ENCODE assay signal across 8 cellular contexts in genomic region chr22:35539910-35540599, GRCh38. TPM values are rescaled to one million over a fixed set of nuclear protein-coding genes. Genes with fewer than 3 reads are reported as not detected.
A peak's percentile ranks its signal among the peaks of the same experiment; 100 is the strongest.
DNase-seq lines count a peak whose midpoint lies in the region; ATAC-seq and TF ChIP-seq lines count a peak whose summit lies in the region.

No MANE protein-coding gene starts in this region.

- peak overlapping the region; percentile 91 for H2AK9ac ChIP-seq in IMR-90 (replicated peaks; ENCODE audit: low read depth, low read length, poor library complexity)

- H3K27me3 Mint-ChIP-seq in activated CD4-positive, alpha-beta T cell treated with anti-CD3 and anti-CD28 coated beads, Interleukin-2, amount 10 ng/mL, durations not matched to agents 24 days and 14 days, result peaks cover 50% of the 10 kb centered on the region

- peak overlapping the region; percentile 45; the same call in 1 of the 2 replicates for H3K14ac ChIP-seq in IMR-90 (replicated peaks; ENCODE audit: low read depth, low read length)

- TF ChIP-seq RAD21 in IMR-90 (IDR thresholded peaks at IDR 0.05; ENCODE audit: low read length) (no peak), liver (IDR thresholded peaks at IDR 0.05) (no peak)

- H2BK20ac ChIP-seq in IMR-90 (ENCODE audit: low read depth, low read length), result peak overlapping the region; percentile 42; the same call in 1 of the 2 replicates

- H4K5ac ChIP-seq in IMR-90 (ENCODE audit: low read depth, low read length), result peak overlapping the region; percentile 9; the same call in 1 of the 2 replicates

- intact Hi-C loops in IMR-90 (cut with micrococcal nuclease), result no loop called here
- intact Hi-C loops in activated CD4-positive, alpha-beta T cell treated with anti-CD3 and anti-CD28 coated beads, Interleukin-2, amount 10 ng/mL, durations not matched to agents 24 days and 14 days (cut with micrococcal nuclease), result no loop called here

- no peak overlapping the region for H3K56ac ChIP-seq in IMR-90 (ENCODE audit: extremely low read depth, insufficient read depth, low read length)

- POLR2A ChIA-PET in IMR-90 (lab: Charles Lee; ENCODE audit: unreplicated experiment), result no interaction called here

- H3K9me3 Mint-ChIP-seq in activated CD4-positive, alpha-beta T cell treated with anti-CD3 and anti-CD28 coated beads, Interleukin-2, amount 10 ng/mL, durations not matched to agents 24 days and 14 days, result no peaks in the 10 kb centered on the region

- H3K27me3 ChIP-seq in IMR-90 (ENCODE audit: control insufficient read depth, insufficient read depth, low read length) (no peaks in the 10 kb centered on the region), liver (ENCODE audit: control insufficient read depth in 4 of 4, insufficient read depth in 4 of 4, low read length in 3 of 4) (peaks cover 0 to 2% (median 0%) of the 10 kb centered on the region in 4 donors)

- H2AK5ac ChIP-seq in IMR-90 (ENCODE audit: low read depth, low read length), result peak overlapping the region; percentile 94

- H3K9me1 ChIP-seq in IMR-90 (ENCODE audit: insufficient read depth, low read length), result peaks cover 15% of the 10 kb centered on the region

- CTCF ChIA-PET in IMR-90 (lab: Yijun Ruan, JAX), result interaction anchor here (0.9 to 1.2 kb wide), 2 partner anchors 24 to 109 kb away, joined by 3 read pairs; no protein-coding TSS in a partner anchor

- dilution Hi-C loops in IMR-90 (cut with HindIII; ENCODE audit: low sequenced_read_pairs, unreplicated experiment), result no loop called here

- H3K4me1 ChIP-seq in IMR-90 (ENCODE audit: control insufficient read depth, insufficient read depth, low read length), result peaks cover 20% of the 10 kb centered on the region
- H3K4me1 ChIP-seq in liver (ENCODE audit: control insufficient read depth in 4 of 4, insufficient read depth in 4 of 4, low read length in 3 of 4), result peaks cover 11 to 22% (median 18%) of the 10 kb centered on the region in 4 donors

- H2BK120ac ChIP-seq in IMR-90 (ENCODE audit: low read depth, low read length), result peak overlapping the region; percentile 81

- H3K4me2 ChIP-seq in IMR-90 (ENCODE audit: low read depth, low read length), result peak overlapping the region; percentile 99

- H3K36me3 ChIP-seq in IMR-90 (ENCODE audit: control insufficient read depth, insufficient read depth, low read length) (no peaks in the 10 kb centered on the region), liver (ENCODE audit: control insufficient read depth in 4 of 4, insufficient read depth in 3 of 4, low read depth in 1 of 4, low read length in 3 of 4) (no peaks in the 10 kb centered on the region)

- no peak overlapping the region for H3K27ac Mint-ChIP-seq in activated CD4-positive, alpha-beta T cell treated with anti-CD3 and anti-CD28 coated beads, Interleukin-2, amount 10 ng/mL, durations not matched to agents 24 days and 14 days

- H3K18ac ChIP-seq in IMR-90 (ENCODE audit: low read depth, low read length), result peak overlapping the region; percentile 45

- peak overlapping the region; percentile 62 for H3K4ac ChIP-seq in IMR-90 (ENCODE audit: low read depth, low read length)

- no peaks in the 10 kb centered on the region for H3K9me3 ChIP-seq in IMR-90 (ENCODE audit: control insufficient read depth, insufficient read depth, low read length)
- H3K9me3 ChIP-seq in liver (ENCODE audit: control insufficient read depth in 4 of 4, low read length in 3 of 4), result no peaks in the 10 kb centered on the region

- in situ Hi-C loops in IMR-90 (cut with MboI; ENCODE audit: low sequenced_read_pairs), result no loop called here

- BruUV-seq in IMR-90 (replicated peaks; lab: Mats Ljungman, UMichigan), result no TSS peak

- WGBS in IMR-90 (ENCODE audit: extremely low coverage in 2 of 2, insufficient read length in 1 of 2), 2 experiments, result 2% methylated on average over 31 of the region's 89 CpGs; no CpG with 5 or more reads in 1 of the 2 experiments
- WGBS in liver, result 3% methylated on average over 89 of the region's 89 CpGs

- H3K4me3 Mint-ChIP-seq in activated CD4-positive, alpha-beta T cell treated with anti-CD3 and anti-CD28 coated beads, Interleukin-2, amount 10 ng/mL, durations not matched to agents 24 days and 14 days, result peak overlapping the region; percentile 74

- H3K23ac ChIP-seq in IMR-90 (ENCODE audit: low read depth, low read length), result no peak overlapping the region

- H2AFZ ChIP-seq in IMR-90 (replicated peaks; ENCODE audit: low read length, poor library complexity), result peak overlapping the region; percentile 95

- peak overlapping the region; percentile 47 for H3K4me3 ChIP-seq in GM12864 (ENCODE audit: low read depth, low read length)
- H3K4me3 ChIP-seq in IMR-90 (ENCODE audit: insufficient read depth, low read depth, low read length), result peak overlapping the region; percentile 85
- H3K4me3 ChIP-seq in coronary artery, result peak overlapping the region; percentile 77
- H3K4me3 ChIP-seq in liver (ENCODE audit: low read depth in 1 of 3, low read length in 3 of 3), result peak overlapping the region; percentile 5 to 58 (median 52)

- peaks cover 2% of the 10 kb centered on the region for H3K4me1 Mint-ChIP-seq in activated CD4-positive, alpha-beta T cell treated with anti-CD3 and anti-CD28 coated beads, Interleukin-2, amount 10 ng/mL, durations not matched to agents 24 days and 14 days

- TF ChIP-seq CTCF in GM12864 (IDR thresholded peaks at IDR 0.05; ENCODE audit: low read depth, low read length, missing control alignments), result peak; percentile 1
- no peak for TF ChIP-seq CTCF in IMR-90 (conservative IDR thresholded peaks at IDR 0.05; ENCODE audit: low read depth, low read length)
- TF ChIP-seq CTCF in coronary artery (IDR thresholded peaks at IDR 0.05), result no peak
- no peak for TF ChIP-seq CTCF in liver (IDR thresholded peaks at IDR 0.05; ENCODE audit: low read depth, low read length, missing input control)

- ATAC-seq in IMR-90 (ENCODE audit: low read depth), result peak; percentile 93
- no peak for ATAC-seq in GM18873 (IDR thresholded peaks at IDR 0.05; ENCODE audit: low FRiP score, unreplicated experiment)
- no peak for ATAC-seq in GM21390 (IDR thresholded peaks at IDR 0.05; ENCODE audit: unreplicated experiment)

- peak overlapping the region; percentile 61 to 84; a peak in 3 of 4 replicates for H4K8ac ChIP-seq in IMR-90 (ENCODE audit: low read depth in 2 of 2, low read length in 2 of 2)

- H4K91ac ChIP-seq in IMR-90 (ENCODE audit: insufficient read depth, low read depth, low read length), result peak overlapping the region; percentile 51; the same call in 1 of the 2 replicates

- no peaks in the 10 kb centered on the region; a peak in 1 of 4 replicates for H3K79me1 ChIP-seq in IMR-90 (ENCODE audit: low read depth in 1 of 2, low read length in 2 of 2)

- H2BK5ac ChIP-seq in IMR-90 (ENCODE audit: low read depth, low read length, poor library complexity, severe bottlenecking), result peak overlapping the region; percentile 54

- peak overlapping the region; percentile 41; the same call in 1 of the 2 replicates for H3K27ac ChIP-seq in IMR-90 (ENCODE audit: insufficient read depth, low read length)
- peak overlapping the region; percentile 65 to 89 for H3K27ac ChIP-seq in coronary artery
- no peak overlapping the region for H3K27ac ChIP-seq in liver (ENCODE audit: low read depth in 1 of 2, low read length in 2 of 2)

- H2BK15ac ChIP-seq in IMR-90 (ENCODE audit: low read depth, low read length), result peak overlapping the region; percentile 65; the same call in 1 of the 3 replicates

- no peak for DNase-seq in GM12864 (ENCODE audit: low read depth)
- DNase-seq in IMR-90, result peak; percentile 22
- peak; percentile 91 for DNase-seq in activated CD4-positive, alpha-beta T cell treated with anti-CD3 and anti-CD28 coated beads, Interleukin-2, amount 10 ng/mL, durations not matched to agents 24 days and 14 days
- no peak for DNase-seq in coronary artery (ENCODE audit: low spot score)
- peak; percentile 75 for DNase-seq in stimulated activated CD4-positive, alpha-beta T cell treated with anti-CD3 and anti-CD28 coated beads, Interleukin-4, amount 100 ng/mL, for 1 hour

- 0 out of 2 replicates have a peak, but pooled peaks cover 5% of the 10 kb centered on the region for H4K20me1 ChIP-seq in IMR-90 (ENCODE audit: insufficient read depth, low read length)

- H3K9ac ChIP-seq in IMR-90 (ENCODE audit: low read depth, low read length), result peak overlapping the region; percentile 68; the same call in 1 of the 2 replicates
- H3K9ac ChIP-seq in liver (ENCODE audit: low read depth in 1 of 2, low read length in 2 of 2), result no peak overlapping the region

- H3K36me3 Mint-ChIP-seq in activated CD4-positive, alpha-beta T cell treated with anti-CD3 and anti-CD28 coated beads, Interleukin-2, amount 10 ng/mL, durations not matched to agents 24 days and 14 days (ENCODE audit: low read depth), result no peaks in the 10 kb centered on the region

- no peak for TF ChIP-seq POLR2A in IMR-90 (IDR thresholded peaks at IDR 0.05; ENCODE audit: low read depth, low read length)

TF ChIP-seq in IMR-90, 13 proteins besides CTCF, POLR2A, EP300 and RAD21 (continues in another document):
- TF ChIP-seq MAZ (IDR thresholded peaks at IDR 0.05; ENCODE audit: borderline replicate concordance, low read depth, low read length) (peak; percentile 39; the same call in 1 of the 2 replicates), USF2 (IDR thresholded peaks at IDR 0.05; ENCODE audit: low read depth, low read length) (no peak)

TF ChIP-seq in liver, 16 proteins besides CTCF, POLR2A, EP300 and RAD21 (continues in another document):
- no peak for TF ChIP-seq EGR1 (IDR thresholded peaks at IDR 0.05; ENCODE audit: low read depth in 2 of 2)
- no peak for TF ChIP-seq JUND (IDR thresholded peaks at IDR 0.05)
- TF ChIP-seq NR2F2 (IDR thresholded peaks at IDR 0.05), result no peak
- no peak for TF ChIP-seq FOXA2 (IDR thresholded peaks at IDR 0.05)
- TF ChIP-seq MAX (IDR thresholded peaks at IDR 0.05), result no peak
- TF ChIP-seq RXRA (IDR thresholded peaks at IDR 0.05), result no peak
- TF ChIP-seq TAF1 (conservative IDR thresholded peaks at IDR 0.05), result no peak
- TF ChIP-seq GABPA (IDR thresholded peaks at IDR 0.05 in 1 of 2, conservative IDR thresholded peaks at IDR 0.05 in 1 of 2), result no peak
- TF ChIP-seq HNF4G (IDR thresholded peaks at IDR 0.05), result no peak
- TF ChIP-seq YY1 (IDR thresholded peaks at IDR 0.05), result no peak

RNA-seq across cellular contexts. Expression of gene RASD2, which starts 0.6 kb away (rescaled TPM):
- total RNA-seq in IMR-90 (2012; rRNA removed) (under 0.01 TPM in 2 replicates), liver (under 1 TPM in 1 of 2 donors, not detected in 1; under 0.01 TPM)
- polyA plus RNA-seq in IMR-90 (2012; rRNA removed) (0.32 and 0.36 TPM in 2 replicates), liver (under 1 TPM in 1 of 2 donors, not detected in 1; 0.05 TPM)
- polyA plus RNA-seq in IMR-90 (2012; cell fraction: cytosol; rRNA removed), result 0.21 and 0.26 TPM in 2 replicates
- polyA plus RNA-seq in IMR-90 (2012; cell fraction: nucleus; rRNA removed; ENCODE audit: low replicate concordance), result 0.42 and 0.53 TPM in 2 replicates
- total RNA-seq in activated CD4-positive, alpha-beta T cell treated with anti-CD3 and anti-CD28 coated beads, Interleukin-2, amount 10 ng/mL, durations not matched to agents 24 days and 14 days, result 0.09 TPM in 1 of 2 replicates, not detected in the other

Comparison
In these comparisons a context has a peak if more than half of its experiments do, and no peak if none do; other contexts are left out.
1. DNase-seq: peak in IMR-90 (single experiment), activated CD4-positive, alpha-beta T cell treated with anti-CD3 and anti-CD28 coated beads, Interleukin-2, amount 10 ng/mL, durations not matched to agents 24 days and 14 days (single experiment) and stimulated activated CD4-positive, alpha-beta T cell treated with anti-CD3 and anti-CD28 coated beads, Interleukin-4, amount 100 ng/mL, for 1 hour (single experiment); none in GM12864 (single experiment) and coronary artery (single experiment).
2. H3K27ac ChIP-seq: peak in IMR-90 (single experiment) and coronary artery (2 of 2); none in liver (0 of 2).
3. Peak in every context shown above with its lines, with median percentiles within 50 percentile points of each other: H3K4me3 ChIP-seq.